22 cellular contexts compared by ENCODE assay signal in the genomic region with DNA sequence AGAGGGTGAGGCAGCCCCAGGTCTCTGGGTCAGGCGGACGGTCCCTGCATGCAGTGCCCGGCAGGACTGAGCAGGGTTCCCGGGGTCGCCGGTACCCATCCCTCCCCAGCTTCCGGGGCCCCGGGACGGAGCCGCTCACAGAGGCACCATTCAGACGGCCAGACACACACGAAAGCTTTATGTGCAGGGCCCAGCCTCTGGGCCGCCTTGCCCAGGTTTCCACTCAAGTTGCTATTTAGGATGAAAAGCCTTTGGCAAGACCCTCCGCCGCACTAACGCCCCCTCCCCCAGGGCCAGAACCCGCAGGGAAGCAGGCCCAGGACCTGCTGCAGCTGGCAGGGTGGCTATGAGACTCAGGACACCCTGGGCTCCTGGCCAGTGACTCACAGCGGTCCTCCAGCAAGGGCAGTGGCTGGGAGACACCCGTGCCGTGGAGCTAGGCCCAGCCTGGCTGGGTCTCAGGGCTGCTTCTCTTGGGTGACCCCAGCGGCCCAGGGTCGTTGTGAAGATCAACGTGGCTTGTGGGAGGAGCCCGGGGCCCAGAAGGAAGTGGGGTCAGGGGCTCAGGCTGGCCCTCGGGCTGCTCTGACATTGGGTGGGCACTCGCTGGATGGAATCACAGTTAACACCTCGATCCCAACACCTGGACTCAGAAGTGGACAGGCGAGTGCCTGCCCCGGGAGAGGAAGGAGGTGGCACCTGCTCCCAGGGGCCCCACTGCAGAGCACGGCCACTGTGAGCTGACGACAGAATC. TPM values are rescaled to one million over a fixed set of nuclear protein-coding genes. Genes with fewer than 3 reads are reported as not detected.
DNase-seq lines count a peak whose midpoint lies in the region; ATAC-seq and TF ChIP-seq lines count a peak whose summit lies in the region.
"Had no signal": no experiment of that assay in that cellular context is flagged by ENCODE, and none has a peak within 500 bp of the region (broad histone marks: within the 10 kb centered on the region; RNA-seq: fewer than 3 reads in every experiment).

No MANE protein-coding gene starts in this region.

- peaks cover 0 to 15% (median 0%) of the 10 kb centered on the region in 45 donors for H3K27me3 ChIP-seq in dorsolateral prefrontal cortex

- no peak for TF ChIP-seq POLR2A in GM18505 (IDR thresholded peaks at IDR 0.05; ENCODE audit: borderline replicate concordance, extremely low read depth, insufficient read depth, insufficient read length)

- no peaks in the 10 kb centered on the region for H3K9me3 Mint-ChIP-seq in activated T-helper 1 cell treated with anti-CD3 and anti-CD28 coated beads, Interleukin-12 subunit alpha, Interleukin-12 subunit beta, Interleukin-2, Interleukin-4 antibody, amounts not matched to agents 30 ng/mL and 10 ng/mL and 1 ng/mL, durations not matched to agents 14 hours and 24 hours and 36 hours
- H3K9me3 Mint-ChIP-seq: activated CD4-positive, alpha-beta T cell treated with anti-CD3 and anti-CD28 coated beads, Interleukin-2, amount 10 ng/mL, durations not matched to agents 7 days and 5 days; CD8-positive, alpha-beta T cell had no signal

- DNase-seq in AG20443 (ENCODE audit: low spot score) (peak; percentile 35), dorsolateral prefrontal cortex (peak in 5 of 10 donors; percentile 53 to 68 (median 60)), medulla oblongata (ENCODE audit: extremely low spot score) (peak; percentile 84), GM10266 (ENCODE audit: extremely low spot score) (no peak)
- DNase-seq in activated T-helper 1 cell treated with anti-CD3 and anti-CD28 coated beads, Interleukin-12 subunit alpha, Interleukin-12 subunit beta, Interleukin-2, Interleukin-4 antibody, amounts not matched to agents 30 ng/mL and 10 ng/mL and 1 ng/mL, durations not matched to agents 14 hours and 24 hours and 36 hours (ENCODE audit: low spot score), result no peak
- DNase-seq in stimulated activated naive CD8-positive, alpha-beta T cell treated with anti-CD3 and anti-CD28 coated beads, Interleukin-15, Interleukin-2, amounts not matched to agents 100 U/mL and 50 U/mL, for 24 hours, result no peak
- DNase-seq: ACHN; activated CD4-positive, alpha-beta T cell treated with anti-CD3 and anti-CD28 coated beads, Interleukin-2, amount 10 ng/mL, durations not matched to agents 7 days and 5 days; CD8-positive, alpha-beta T cell; DND-41; KBM-7; NCI-H1048; NCI-H526 treated with DMSO at 0.1 percent for 48 hours; PC-9; stomach; uterus had no signal

- intact Hi-C loops in dorsolateral prefrontal cortex (cut with DNase I), result no loop called here
- intact Hi-C loops in activated T-helper 1 cell treated with anti-CD3 and anti-CD28 coated beads, Interleukin-12 subunit alpha, Interleukin-12 subunit beta, Interleukin-2, Interleukin-4 antibody, amounts not matched to agents 30 ng/mL and 10 ng/mL and 1 ng/mL, durations not matched to agents 14 hours and 24 hours and 36 hours (cut with micrococcal nuclease), result no loop called here

- CTCF ChIA-PET in HEK293 (lab: Yijun Ruan, JAX), result interaction anchor here (0.6 kb wide), 1 partner anchor 171 kb away, joined by 3 read pairs; no protein-coding TSS in a partner anchor

- H3K9me3 ChIP-seq in HEK293 (ENCODE audit: control insufficient read depth, insufficient read depth, low read depth, low read length), result no peaks in the 10 kb centered on the region
- H3K9me3 ChIP-seq: right lobe of liver, stomach, uterus had no signal

- H3K4me1 Mint-ChIP-seq in activated T-helper 1 cell treated with anti-CD3 and anti-CD28 coated beads, Interleukin-12 subunit alpha, Interleukin-12 subunit beta, Interleukin-2, Interleukin-4 antibody, amounts not matched to agents 30 ng/mL and 10 ng/mL and 1 ng/mL, durations not matched to agents 14 hours and 24 hours and 36 hours (ENCODE audit: low read depth), result peaks cover 10% of the 10 kb centered on the region

- no peak overlapping the region for H3K4me3 Mint-ChIP-seq in activated T-helper 1 cell treated with anti-CD3 and anti-CD28 coated beads, Interleukin-12 subunit alpha, Interleukin-12 subunit beta, Interleukin-2, Interleukin-4 antibody, amounts not matched to agents 30 ng/mL and 10 ng/mL and 1 ng/mL, durations not matched to agents 14 hours and 24 hours and 36 hours
- H3K4me3 Mint-ChIP-seq: activated CD4-positive, alpha-beta T cell treated with anti-CD3 and anti-CD28 coated beads, Interleukin-2, amount 10 ng/mL, durations not matched to agents 7 days and 5 days; activated naive CD8-positive, alpha-beta T cell; CD8-positive, alpha-beta T cell had no signal

- H3K4me1 ChIP-seq in HEK293 (ENCODE audit: control insufficient read depth, insufficient read depth, low read length), result peaks cover 12% of the 10 kb centered on the region

- H3K27ac ChIP-seq in HEK293 (ENCODE audit: extremely low read depth, low read depth, low read length), result no peak overlapping the region
- H3K27ac ChIP-seq in dorsolateral prefrontal cortex, result peak overlapping the region in 55 of 59 donors; percentile 4 to 82 (median 67)
- H3K27ac ChIP-seq: HL-60, PC-9, right lobe of liver, stomach, uterus had no signal

- POLR2A ChIA-PET in HEK293 (lab: Yijun Ruan, JAX), result interaction anchor here (0.7 to 2.1 kb wide), 4 partner anchors 9 to 205 kb away, joined by 3 to 5 read pairs (median 4); a partner anchor contains a TSS

- no peak overlapping the region for H3K27ac Mint-ChIP-seq in activated T-helper 1 cell treated with anti-CD3 and anti-CD28 coated beads, Interleukin-12 subunit alpha, Interleukin-12 subunit beta, Interleukin-2, Interleukin-4 antibody, amounts not matched to agents 30 ng/mL and 10 ng/mL and 1 ng/mL, durations not matched to agents 14 hours and 24 hours and 36 hours
- H3K27ac Mint-ChIP-seq: activated CD4-positive, alpha-beta T cell treated with anti-CD3 and anti-CD28 coated beads, Interleukin-2, amount 10 ng/mL, durations not matched to agents 7 days and 5 days; activated naive CD8-positive, alpha-beta T cell; CD8-positive, alpha-beta T cell had no signal

- H3K27me3 Mint-ChIP-seq in activated T-helper 1 cell treated with anti-CD3 and anti-CD28 coated beads, Interleukin-12 subunit alpha, Interleukin-12 subunit beta, Interleukin-2, Interleukin-4 antibody, amounts not matched to agents 30 ng/mL and 10 ng/mL and 1 ng/mL, durations not matched to agents 14 hours and 24 hours and 36 hours (ENCODE audit: insufficient read depth), result peaks cover 10% of the 10 kb centered on the region
- H3K27me3 Mint-ChIP-seq: activated naive CD8-positive, alpha-beta T cell had no signal

- ATAC-seq in GM18505 (IDR thresholded peaks at IDR 0.05; ENCODE audit: unreplicated experiment), result no peak
- ATAC-seq in stimulated activated naive CD8-positive, alpha-beta T cell treated with anti-CD3 and anti-CD28 coated beads, Interleukin-15, Interleukin-2, amounts not matched to agents 100 U/mL and 50 U/mL, for 24 hours, result no peak
- ATAC-seq: CD8-positive, alpha-beta T cell; right lobe of liver had no signal

- H3K36me3 ChIP-seq in HEK293 (ENCODE audit: control insufficient read depth in 2 of 2, insufficient read depth in 1 of 2, low read length in 2 of 2), result peaks cover 4 to 28% of the 10 kb centered on the region in 2 experiments; a peak in 2 of 3 replicates
- H3K36me3 ChIP-seq: right lobe of liver, uterus had no signal

- TF ChIP-seq CTCF in HEK293 (tag by site-specific recombination; IDR thresholded peaks at IDR 0.05), result no peak
- TF ChIP-seq CTCF in dorsolateral prefrontal cortex (IDR thresholded peaks at IDR 0.05 in 54 of 56, conservative IDR thresholded peaks at IDR 0.05 in 2 of 56; ENCODE audit: low read depth in 1 of 56, partially characterized antibody in 56 of 56), result no peak
- TF ChIP-seq CTCF in GM10266 (IDR thresholded peaks at IDR 0.05; ENCODE audit: control insufficient read depth, insufficient read depth, low read depth, missing control alignments), result no peak

- peaks cover 3% of the 10 kb centered on the region for H3K36me3 Mint-ChIP-seq in activated T-helper 1 cell treated with anti-CD3 and anti-CD28 coated beads, Interleukin-12 subunit alpha, Interleukin-12 subunit beta, Interleukin-2, Interleukin-4 antibody, amounts not matched to agents 30 ng/mL and 10 ng/mL and 1 ng/mL, durations not matched to agents 14 hours and 24 hours and 36 hours (ENCODE audit: low read depth)
- H3K36me3 Mint-ChIP-seq: activated naive CD8-positive, alpha-beta T cell had no signal

- no peak overlapping the region for H3K4me3 ChIP-seq in HEK293 (ENCODE audit: low read depth, low read length)
- peak overlapping the region in 5 of 59 donors; percentile 1 to 35 (median 23) for H3K4me3 ChIP-seq in dorsolateral prefrontal cortex
- H3K4me3 ChIP-seq: PC-9, right lobe of liver, stomach, uterus had no signal

TF ChIP-seq in HEK293, 187 proteins besides CTCF, POLR2A, EP300 and RAD21:
- TF ChIP-seq ZNF184 (tag by site-specific recombination; IDR thresholded peaks at IDR 0.05) (no peak), ZIC2 (tag by site-specific recombination; IDR thresholded peaks at IDR 0.05) (peak; percentile 46; the same call in 1 of the 2 replicates), SP2 (tag by site-specific recombination; IDR thresholded peaks at IDR 0.05) (no peak)
TF ChIP-seq in HEK293: peak in this region for 1.

RNA-seq across cellular contexts. Expression of a gene that starts 4.8 kb away (rescaled TPM):
- 10 to 100 TPM; 28.3 to 63.0 (median 35.2) TPM for total RNA-seq in dorsolateral prefrontal cortex
- 37.1 and 38.5 TPM in 2 replicates for total RNA-seq in activated T-helper 1 cell treated with anti-CD3 and anti-CD28 coated beads, Interleukin-12 subunit alpha, Interleukin-12 subunit beta, Interleukin-2, Interleukin-4 antibody, amounts not matched to agents 30 ng/mL and 10 ng/mL and 1 ng/mL, durations not matched to agents 14 hours and 24 hours and 36 hours

RNA-seq across cellular contexts. Expression of a gene that starts 16.0 kb away (rescaled TPM):
- total RNA-seq in dorsolateral prefrontal cortex, result 10 to 100 TPM in 50 of 120 experiments, 1 to 10 TPM in 70; 4.5 to 20.4 (median 9.5) TPM
- 0.26 and 1.5 TPM in 2 replicates for total RNA-seq in activated T-helper 1 cell treated with anti-CD3 and anti-CD28 coated beads, Interleukin-12 subunit alpha, Interleukin-12 subunit beta, Interleukin-2, Interleukin-4 antibody, amounts not matched to agents 30 ng/mL and 10 ng/mL and 1 ng/mL, durations not matched to agents 14 hours and 24 hours and 36 hours

RNA-seq across cellular contexts. Expression of a gene that starts 16.8 kb away (rescaled TPM):
- 10 to 100 TPM in 116 of 120 experiments, 1 to 10 TPM in 4; 6.9 to 23.9 (median 14.3) TPM for total RNA-seq in dorsolateral prefrontal cortex
- total RNA-seq in activated T-helper 1 cell treated with anti-CD3 and anti-CD28 coated beads, Interleukin-12 subunit alpha, Interleukin-12 subunit beta, Interleukin-2, Interleukin-4 antibody, amounts not matched to agents 30 ng/mL and 10 ng/mL and 1 ng/mL, durations not matched to agents 14 hours and 24 hours and 36 hours, result 1.4 TPM in 2 replicates

RNA-seq across cellular contexts. Expression of a gene that starts 24.3 kb away (rescaled TPM):
- 100 to 1,000 TPM; 130 to 289 (median 183) TPM for total RNA-seq in dorsolateral prefrontal cortex
- 0.16 and 0.17 TPM in 2 replicates for total RNA-seq in activated T-helper 1 cell treated with anti-CD3 and anti-CD28 coated beads, Interleukin-12 subunit alpha, Interleukin-12 subunit beta, Interleukin-2, Interleukin-4 antibody, amounts not matched to agents 30 ng/mL and 10 ng/mL and 1 ng/mL, durations not matched to agents 14 hours and 24 hours and 36 hours
- total RNA-seq: kidney epithelial cell had no signal

RNA-seq across cellular contexts. Expression of a gene that starts 36.0 kb away (rescaled TPM):
- total RNA-seq in dorsolateral prefrontal cortex, result 100 to 1,000 TPM; 343 to 670 (median 497) TPM
- 1,387 and 1,455 TPM in 2 replicates for total RNA-seq in activated T-helper 1 cell treated with anti-CD3 and anti-CD28 coated beads, Interleukin-12 subunit alpha, Interleukin-12 subunit beta, Interleukin-2, Interleukin-4 antibody, amounts not matched to agents 30 ng/mL and 10 ng/mL and 1 ng/mL, durations not matched to agents 14 hours and 24 hours and 36 hours

Comparison
In these comparisons a context has a peak if more than half of its experiments do, and no peak if none do; other contexts are left out.
1. DNase-seq: peak in AG20443 (single experiment) and medulla oblongata (single experiment); none in GM10266 (single experiment), activated T-helper 1 cell treated with anti-CD3 and anti-CD28 coated beads, Interleukin-12 subunit alpha, Interleukin-12 subunit beta, Interleukin-2, Interleukin-4 antibody, amounts not matched to agents 30 ng/mL and 10 ng/mL and 1 ng/mL, durations not matched to agents 14 hours and 24 hours and 36 hours (single experiment) and stimulated activated naive CD8-positive, alpha-beta T cell treated with anti-CD3 and anti-CD28 coated beads, Interleukin-15, Interleukin-2, amounts not matched to agents 100 U/mL and 50 U/mL, for 24 hours (single experiment).